In genomic region chr14:21069388-21070082, GRCh38 we compare ENCODE assay signal across 8 cellular contexts. TPM values are rescaled to one million over a fixed set of nuclear protein-coding genes. Genes with fewer than 3 reads are reported as not detected.
A peak's percentile ranks its signal among the peaks of the same experiment; 100 is the strongest.
DNase-seq lines count a peak whose midpoint lies in the region; ATAC-seq and TF ChIP-seq lines count a peak whose summit lies in the region.

No MANE protein-coding gene starts in this region.

- peak overlapping the region; percentile 47 for H3K4me3 Mint-ChIP-seq in activated CD4-positive, alpha-beta memory T cell treated with anti-CD3 and anti-CD28 coated beads, Interleukin-2, amount 10 ng/mL, durations not matched to agents 7 days and 5 days
- H3K4me3 Mint-ChIP-seq in neural progenitor cell = peak overlapping the region; percentile 93

- peaks cover 23% of the 10 kb centered on the region for H3K79me2 ChIP-seq in neural progenitor cell (ENCODE audit: low read depth)

- no peaks in the 10 kb centered on the region for H3K9me3 Mint-ChIP-seq in activated CD4-positive, alpha-beta memory T cell treated with anti-CD3 and anti-CD28 coated beads, Interleukin-2, amount 10 ng/mL, durations not matched to agents 7 days and 5 days
- H3K9me3 Mint-ChIP-seq in neural progenitor cell = no peaks in the 10 kb centered on the region

- peak overlapping the region; percentile 97 for H3K27ac ChIP-seq in HUES48 (ENCODE audit: low read depth, low read length)
- H3K27ac ChIP-seq in foreskin keratinocyte = no peak overlapping the region
- peak overlapping the region; percentile 32 for H3K27ac ChIP-seq in neural progenitor cell

- no peak overlapping the region for H3K27ac Mint-ChIP-seq in activated CD4-positive, alpha-beta memory T cell treated with anti-CD3 and anti-CD28 coated beads, Interleukin-2, amount 10 ng/mL, durations not matched to agents 7 days and 5 days
- peak overlapping the region; percentile 98 for H3K27ac Mint-ChIP-seq in neural progenitor cell

- H3K27me3 Mint-ChIP-seq in activated CD4-positive, alpha-beta memory T cell treated with anti-CD3 and anti-CD28 coated beads, Interleukin-2, amount 10 ng/mL, durations not matched to agents 7 days and 5 days = peaks cover 79% of the 10 kb centered on the region
- peaks cover 9% of the 10 kb centered on the region for H3K27me3 Mint-ChIP-seq in neural progenitor cell (ENCODE audit: insufficient read depth, low read depth)

- H3K4me3 ChIP-seq in BE2C (ENCODE audit: low read depth, low read length) (peak overlapping the region; percentile 84), HUES48 (ENCODE audit: low read depth, low read length) (peak overlapping the region; percentile 91), neural progenitor cell (peak overlapping the region; percentile 75)

- DNase-seq in BE2C = peak; percentile 33
- DNase-seq in activated CD4-positive, alpha-beta memory T cell treated with anti-CD3 and anti-CD28 coated beads, Interleukin-2, amount 10 ng/mL, durations not matched to agents 7 days and 5 days = no peak
- DNase-seq in foreskin keratinocyte = no peak
- DNase-seq in neural progenitor cell (ENCODE audit: low spot score) = peak; percentile 84
- DNase-seq in MV-4-11 (lab: John Stamatoyannopoulos, UW) = no peak
- DNase-seq in NCI-H187 (lab: John Stamatoyannopoulos, UW) = no peak

- H3K27me3 ChIP-seq in BE2C (peaks cover 12% of the 10 kb centered on the region), HUES48 (ENCODE audit: control insufficient read depth, insufficient read depth, low read length) (peaks cover 20% of the 10 kb centered on the region), foreskin keratinocyte (peaks cover 20% of the 10 kb centered on the region), neural progenitor cell (peaks cover 7% of the 10 kb centered on the region)

- H3K4me1 ChIP-seq in BE2C (peaks cover 12% of the 10 kb centered on the region; the same call in 1 of the 2 replicates), HUES48 (ENCODE audit: control insufficient read depth, insufficient read depth, low read length) (peaks cover 12% of the 10 kb centered on the region), foreskin keratinocyte (peaks cover 3% of the 10 kb centered on the region), neural progenitor cell (peaks cover 10% of the 10 kb centered on the region)

- peaks cover 45% of the 10 kb centered on the region for H3F3A ChIP-seq in neural progenitor cell (ENCODE audit: low read depth)

- no peaks in the 10 kb centered on the region for H3K9me3 ChIP-seq in BE2C
- H3K9me3 ChIP-seq in HUES48 (ENCODE audit: control insufficient read depth, insufficient read depth, low read length) = no peaks in the 10 kb centered on the region
- H3K9me3 ChIP-seq in neural progenitor cell (ENCODE audit: low read depth) = no peaks in the 10 kb centered on the region

- peak overlapping the region; percentile 38 for H2AFZ ChIP-seq in neural progenitor cell (replicated peaks)

- ATAC-seq in foreskin keratinocyte = peak; percentile 18
- no peak for ATAC-seq in activated CD4-positive, CD25-positive, alpha-beta regulatory T cell treated with anti-CD3 and anti-CD28 coated beads, Interleukin-2, amount 50 U/mL, for 24 hours

- peaks cover 2% of the 10 kb centered on the region for H3K36me3 Mint-ChIP-seq in activated CD4-positive, alpha-beta memory T cell treated with anti-CD3 and anti-CD28 coated beads, Interleukin-2, amount 10 ng/mL, durations not matched to agents 7 days and 5 days (ENCODE audit: low read depth)
- H3K36me3 Mint-ChIP-seq in neural progenitor cell = peaks cover 15% of the 10 kb centered on the region

- peaks cover 39% of the 10 kb centered on the region for H3K4me1 Mint-ChIP-seq in activated CD4-positive, alpha-beta memory T cell treated with anti-CD3 and anti-CD28 coated beads, Interleukin-2, amount 10 ng/mL, durations not matched to agents 7 days and 5 days
- peaks cover 35% of the 10 kb centered on the region for H3K4me1 Mint-ChIP-seq in neural progenitor cell

- no peak for TF ChIP-seq CTCF in BE2C (IDR thresholded peaks at IDR 0.05; ENCODE audit: low read depth, low read length)
- no peak for TF ChIP-seq CTCF in foreskin keratinocyte (conservative IDR thresholded peaks at IDR 0.05)
- no peak for TF ChIP-seq CTCF in neural progenitor cell (IDR thresholded peaks at IDR 0.05)

- peak overlapping the region; percentile 92 for H3K4me2 ChIP-seq in neural progenitor cell

- peaks cover 13% of the 10 kb centered on the region for H4K20me1 ChIP-seq in neural progenitor cell (ENCODE audit: low read depth)

- CTCF ChIA-PET in activated CD4-positive, alpha-beta memory T cell treated with anti-CD3 and anti-CD28 coated beads, Interleukin-2, amount 10 ng/mL, durations not matched to agents 7 days and 5 days (lab: Charles Lee) = interaction anchor here (1.5 to 3.7 kb wide), 9 partner anchors 18 to 55 kb away, joined by 5 to 52 read pairs (median 10); no protein-coding TSS in a partner anchor

- H3K36me3 ChIP-seq in BE2C (no peaks in the 10 kb centered on the region; the same call in 1 of the 2 replicates), HUES48 (ENCODE audit: control insufficient read depth, insufficient read depth, low read length) (peaks cover 20% of the 10 kb centered on the region), neural progenitor cell (no peaks in the 10 kb centered on the region)

- peak overlapping the region; percentile 50 for H3K9ac ChIP-seq in HUES48 (ENCODE audit: low read depth, low read length)
- H3K9ac ChIP-seq in neural progenitor cell = peak overlapping the region; percentile 51

- POLR2A ChIA-PET in activated CD4-positive, alpha-beta memory T cell treated with anti-CD3 and anti-CD28 coated beads, Interleukin-2, amount 10 ng/mL, durations not matched to agents 7 days and 5 days (lab: Charles Lee) = interaction anchor here (1.0 to 3.0 kb wide), 6 partner anchors 14 to 76 kb away, joined by 3 to 19 read pairs (median 5); no protein-coding TSS in a partner anchor

RNA-seq across cellular contexts. Expression of gene ARHGEF40, which starts 0.6 kb away (rescaled TPM):
- 41.9 TPM for polyA plus RNA-seq in BE2C (2012; ENCODE audit: insufficient read depth, insufficient read length, low read depth)
- under 1 TPM; 0.18 to 0.28 TPM for total RNA-seq in activated CD4-positive, alpha-beta memory T cell treated with anti-CD3 and anti-CD28 coated beads, Interleukin-2, amount 10 ng/mL, durations not matched to agents 7 days and 5 days
- 13.6 and 20.7 TPM in 2 replicates for total RNA-seq in foreskin keratinocyte
- 10.2 and 17.6 TPM in 2 replicates for polyA plus RNA-seq in foreskin keratinocyte
- total RNA-seq in neural progenitor cell (ENCODE audit: low replicate concordance) = 15.0 and 46.0 TPM in 2 replicates

RNA-seq across cellular contexts. Expression of gene RNASE8, which starts 11.9 kb away (rescaled TPM):
- not detected for polyA plus RNA-seq in BE2C (2012; ENCODE audit: insufficient read depth, insufficient read length, low read depth)
- not detected for total RNA-seq in activated CD4-positive, alpha-beta memory T cell treated with anti-CD3 and anti-CD28 coated beads, Interleukin-2, amount 10 ng/mL, durations not matched to agents 7 days and 5 days
- total RNA-seq in foreskin keratinocyte = not detected in 2 replicates
- not detected in 2 replicates for polyA plus RNA-seq in foreskin keratinocyte
- not detected in 2 replicates for total RNA-seq in neural progenitor cell (ENCODE audit: low replicate concordance)

RNA-seq across cellular contexts. Expression of gene RNASE7, which starts 27.4 kb away (rescaled TPM):
- not detected for polyA plus RNA-seq in BE2C (2012; ENCODE audit: insufficient read depth, insufficient read length, low read depth)
- total RNA-seq in activated CD4-positive, alpha-beta memory T cell treated with anti-CD3 and anti-CD28 coated beads, Interleukin-2, amount 10 ng/mL, durations not matched to agents 7 days and 5 days = not detected
- total RNA-seq in foreskin keratinocyte = 10.5 and 17.1 TPM in 2 replicates
- polyA plus RNA-seq in foreskin keratinocyte = 6.8 and 11.7 TPM in 2 replicates
- total RNA-seq in neural progenitor cell (ENCODE audit: low replicate concordance) = not detected in 2 replicates

RNA-seq across cellular contexts. Expression of gene ZNF219, which starts 28.9 kb away (rescaled TPM):
- polyA plus RNA-seq in BE2C (2012; ENCODE audit: insufficient read depth, insufficient read length, low read depth) = 78.8 TPM
- total RNA-seq in activated CD4-positive, alpha-beta memory T cell treated with anti-CD3 and anti-CD28 coated beads, Interleukin-2, amount 10 ng/mL, durations not matched to agents 7 days and 5 days = 1 to 10 TPM; 5.3 to 5.8 TPM
- total RNA-seq in foreskin keratinocyte = 51.9 and 52.0 TPM in 2 replicates
- polyA plus RNA-seq in foreskin keratinocyte = 56.9 and 62.5 TPM in 2 replicates
- total RNA-seq in neural progenitor cell (ENCODE audit: low replicate concordance) = 46.2 and 231 TPM in 2 replicates

RNA-seq across cellular contexts. Expression of gene TMEM253, which starts 31.3 kb away (rescaled TPM):
- 4.6 TPM for polyA plus RNA-seq in BE2C (2012; ENCODE audit: insufficient read depth, insufficient read length, low read depth)
- not detected for total RNA-seq in activated CD4-positive, alpha-beta memory T cell treated with anti-CD3 and anti-CD28 coated beads, Interleukin-2, amount 10 ng/mL, durations not matched to agents 7 days and 5 days
- total RNA-seq in foreskin keratinocyte = 0.34 and 0.42 TPM in 2 replicates
- 1.2 and 1.4 TPM in 2 replicates for polyA plus RNA-seq in foreskin keratinocyte
- 0.22 and 1.3 TPM in 2 replicates for total RNA-seq in neural progenitor cell (ENCODE audit: low replicate concordance)

Comparison
In these comparisons a context has a peak if more than half of its experiments do, and no peak if none do; other contexts are left out.
1. DNase-seq: peak in BE2C (single experiment) and neural progenitor cell (single experiment); none in activated CD4-positive, alpha-beta memory T cell treated with anti-CD3 and anti-CD28 coated beads, Interleukin-2, amount 10 ng/mL, durations not matched to agents 7 days and 5 days (single experiment), foreskin keratinocyte (0 of 2), MV-4-11 (single experiment) and NCI-H187 (0 of 2).
2. RNA of gene ARHGEF40, which starts 0.6 kb away (total RNA-seq): 15.0 to 46.0 TPM in neural progenitor cell and 13.6 to 20.7 TPM in foreskin keratinocyte; 0.18 to 0.28 TPM in activated CD4-positive, alpha-beta memory T cell treated with anti-CD3 and anti-CD28 coated beads, Interleukin-2, amount 10 ng/mL, durations not matched to agents 7 days and 5 days; every median in the first group is over 10 times any median in the second.
3. RNA of gene RNASE7, which starts 27.4 kb away (total RNA-seq): 10.5 to 17.1 TPM in foreskin keratinocyte; not detected in activated CD4-positive, alpha-beta memory T cell treated with anti-CD3 and anti-CD28 coated beads, Interleukin-2, amount 10 ng/mL, durations not matched to agents 7 days and 5 days and not detected in neural progenitor cell; every median in the first group is over 10 times any median in the second.
4. Peak in every context shown above with its lines, with median percentiles within 50 percentile points of each other: H3K4me3 ChIP-seq.